In the genomic region with DNA sequence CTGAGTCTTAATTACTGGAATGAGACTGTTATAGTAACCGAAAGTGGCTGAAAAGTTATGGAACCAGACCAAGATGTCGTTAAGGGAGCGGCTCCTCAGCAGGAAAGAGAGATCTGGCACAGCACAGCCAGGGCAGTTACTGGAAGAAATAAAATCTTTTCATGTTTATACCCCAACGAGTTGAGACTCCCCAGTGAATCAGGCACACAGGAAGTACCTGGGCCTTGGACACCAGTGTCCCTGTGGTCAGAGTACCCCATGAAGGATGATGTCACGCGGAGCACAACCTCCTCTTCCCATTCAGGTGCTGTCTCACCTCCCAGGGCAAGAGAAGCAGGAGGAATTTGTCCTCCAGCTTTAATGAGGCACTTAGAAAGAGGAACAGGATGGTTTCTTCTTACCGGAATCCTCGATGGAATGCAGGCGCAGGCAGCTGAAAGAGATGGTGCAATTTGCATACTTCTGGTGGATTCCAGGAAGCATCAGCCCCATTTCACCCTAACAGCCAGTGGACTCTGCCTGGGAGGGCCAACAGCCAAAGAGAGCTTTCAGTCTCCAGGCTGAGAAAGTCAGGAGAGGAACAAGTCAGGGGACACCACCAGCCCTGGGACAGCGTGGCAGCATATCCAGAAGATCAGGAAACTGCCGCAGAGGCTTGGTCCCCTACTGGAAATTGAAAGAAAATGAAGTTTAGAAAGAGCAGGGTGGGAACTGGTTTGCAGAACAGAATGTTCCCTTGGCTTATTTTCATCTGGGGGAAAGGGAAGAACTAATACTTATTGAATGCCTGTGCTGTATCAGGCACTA, we compare ENCODE assay signal across 11 cellular contexts. TPM values are rescaled to one million over a fixed set of nuclear protein-coding genes. Genes with fewer than 3 reads are reported as not detected.
A peak's percentile ranks its signal among the peaks of the same experiment; 100 is the strongest.
DNase-seq lines count a peak whose midpoint lies in the region; ATAC-seq and TF ChIP-seq lines count a peak whose summit lies in the region.
"Had no signal": no experiment of that assay in that cellular context is flagged by ENCODE, and none has a peak within 500 bp of the region (broad histone marks: within the 10 kb centered on the region; RNA-seq: fewer than 3 reads in every experiment).

No MANE protein-coding gene starts in this region.

- H3K9ac ChIP-seq in skeletal muscle tissue (ENCODE audit: low read depth in 1 of 3, low read length in 3 of 3) = peak overlapping the region in 2 of 3 donors; percentile 1 to 59

- no peaks in the 10 kb centered on the region for H3K9me3 ChIP-seq in skeletal muscle tissue (ENCODE audit: control insufficient read depth in 3 of 3, low read length in 3 of 3)
- H3K9me3 ChIP-seq: neutrophil had no signal

- peak overlapping the region; percentile 6 for H3K4me3 ChIP-seq in choroid plexus epithelial cell (ENCODE audit: low read depth, low read length)
- H3K4me3 ChIP-seq in skeletal muscle tissue (ENCODE audit: low read length in 3 of 3) = peak overlapping the region; percentile 13 to 59 (median 45)

- ATAC-seq in HG02623 (IDR thresholded peaks at IDR 0.05; ENCODE audit: unreplicated experiment) = no peak
- no peak for ATAC-seq in activated CD4-positive, CD25-positive, alpha-beta regulatory T cell treated with anti-CD3 and anti-CD28 coated beads, Interleukin-2, amount 50 U/mL, for 24 hours

- TF ChIP-seq CTCF in choroid plexus epithelial cell (conservative IDR thresholded peaks at IDR 0.05; ENCODE audit: low read depth, low read length) = no peak

- peak; percentile 65 for DNase-seq in GM04504 (ENCODE audit: low read depth)
- DNase-seq in choroid plexus epithelial cell (ENCODE audit: low read depth) = peak; percentile 95
- DNase-seq in kidney glomerular epithelial cell (lab: John Stamatoyannopoulos, UW) = peak; percentile 20
- DNase-seq in activated CD4-positive, CD25-positive, alpha-beta regulatory T cell treated with anti-CD3 and anti-CD28 coated beads, Interleukin-2, amount 50 U/mL, for 72 hours = no peak
- no peak for DNase-seq in DMS153 (lab: John Stamatoyannopoulos, UW)
- DNase-seq: DMS53, KG1 had no signal

- H3K36me3 ChIP-seq in skeletal muscle tissue (ENCODE audit: control insufficient read depth in 3 of 3, insufficient read depth in 3 of 3, low read length in 3 of 3) = no peaks in the 10 kb centered on the region
- H3K36me3 ChIP-seq: neutrophil had no signal

- peaks cover 0 to 8% (median 0%) of the 10 kb centered on the region in 3 donors for H3K27me3 ChIP-seq in skeletal muscle tissue (ENCODE audit: control insufficient read depth in 3 of 3, insufficient read depth in 3 of 3, low read length in 3 of 3)

- H3K27ac ChIP-seq in skeletal muscle tissue (ENCODE audit: low read depth, low read length) = peak overlapping the region; percentile 73
- H3K27ac ChIP-seq: neutrophil had no signal

- H3K4me1 ChIP-seq in skeletal muscle tissue (ENCODE audit: control insufficient read depth in 3 of 3, insufficient read depth in 3 of 3, low read length in 3 of 3) = peaks cover 16 to 18% (median 16%) of the 10 kb centered on the region in 3 donors

RNA-seq across cellular contexts. Expression of gene CTTNBP2NL, which starts 35.9 kb away (rescaled TPM):
- 8.4 TPM for total RNA-seq in skeletal muscle tissue

Comparison
In these comparisons a context has a peak if more than half of its experiments do, and no peak if none do; other contexts are left out.
1. DNase-seq: peak in GM04504 (single experiment), choroid plexus epithelial cell (single experiment) and kidney glomerular epithelial cell (single experiment); none in activated CD4-positive, CD25-positive, alpha-beta regulatory T cell treated with anti-CD3 and anti-CD28 coated beads, Interleukin-2, amount 50 U/mL, for 72 hours (single experiment) and DMS153 (single experiment).